In genomic region chr2:68799138-68799537, GRCh38 we compare ENCODE assay signal across 10 cellular contexts.
DNase-seq lines count a peak whose midpoint lies in the region; ATAC-seq and TF ChIP-seq lines count a peak whose summit lies in the region.
"Had no signal": no experiment of that assay in that cellular context is flagged by ENCODE, and none has a peak within 500 bp of the region (broad histone marks: within the 10 kb centered on the region; RNA-seq: fewer than 3 reads in every experiment).

No MANE protein-coding gene starts in this region.

- no peak overlapping the region for H3K4me3 ChIP-seq in naive thymus-derived CD4-positive, alpha-beta T cell (ENCODE audit: low read length)
- H3K4me3 ChIP-seq in colonic mucosa: no peak overlapping the region
- H3K4me3 ChIP-seq: heart right ventricle had no signal

- TF ChIP-seq CTCF in activated B cell treated with CpG ODN at 0.5 μM for 24 hours (IDR thresholded peaks at IDR 0.05) (no peak), colonic mucosa (IDR thresholded peaks at IDR 0.05) (no peak)

- intact Hi-C loops in activated B cell treated with CpG ODN at 0.5 μM for 24 hours (cut with micrococcal nuclease) (no loop called here), colonic mucosa (cut with DNase I) (no loop called here)
- intact Hi-C loops in naive thymus-derived CD4-positive, alpha-beta T cell (cut with micrococcal nuclease): loop anchor here in 1 of 2 donors (2.0 kb wide), 1 partner anchor 30 kb away; no protein-coding TSS in a partner anchor

- ATAC-seq in activated B cell treated with CpG ODN at 0.5 μM for 24 hours (ENCODE audit: low read depth): no peak
- ATAC-seq in naive thymus-derived CD4-positive, alpha-beta T cell: no peak
- ATAC-seq in HG02981 (IDR thresholded peaks at IDR 0.05; ENCODE audit: unreplicated experiment): no peak

- no peak overlapping the region for H3K9ac ChIP-seq in colonic mucosa (ENCODE audit: low read depth in 2 of 2, low read length in 2 of 2)

- POLR2A ChIA-PET in activated B cell treated with CpG ODN at 0.5 μM for 24 hours (lab: Charles Lee): interaction anchor here (1.1 to 15.4 kb wide), 6 partner anchors 8 to 35 kb away, joined by 3 to 156 read pairs (median 32); no protein-coding TSS in a partner anchor
- POLR2A ChIA-PET in naive thymus-derived CD4-positive, alpha-beta T cell (lab: Charles Lee): interaction anchor here (1.1 to 2.1 kb wide), 3 partner anchors 11 to 48 kb away, joined by 3 to 9 read pairs (median 6); no protein-coding TSS in a partner anchor

- H3K4me3 Mint-ChIP-seq in activated B cell treated with CpG ODN at 0.5 μM for 24 hours: no peak overlapping the region
- peak overlapping the region in 1 of 10 donors; percentile 14 for H3K4me3 Mint-ChIP-seq in naive thymus-derived CD4-positive, alpha-beta T cell

- peaks cover 17 to 52% (median 22%) of the 10 kb centered on the region in 3 experiments for H3K36me3 ChIP-seq in naive thymus-derived CD4-positive, alpha-beta T cell (ENCODE audit: control insufficient read depth in 2 of 3, insufficient read depth in 3 of 3, low read length in 3 of 3)
- no peaks in the 10 kb centered on the region for H3K36me3 ChIP-seq in colonic mucosa

- no peaks in the 10 kb centered on the region for H3K9me3 ChIP-seq in naive thymus-derived CD4-positive, alpha-beta T cell (ENCODE audit: control insufficient read depth in 2 of 3, low read length in 3 of 3)
- H3K9me3 ChIP-seq in colonic mucosa: no peaks in the 10 kb centered on the region
- H3K9me3 ChIP-seq: heart right ventricle had no signal

- H3K27ac ChIP-seq in naive thymus-derived CD4-positive, alpha-beta T cell (ENCODE audit: low read depth, low read length): no peak overlapping the region
- no peak overlapping the region for H3K27ac ChIP-seq in colonic mucosa

- peaks cover 2% of the 10 kb centered on the region for H3K9me3 Mint-ChIP-seq in activated B cell treated with CpG ODN at 0.5 μM for 24 hours
- H3K9me3 Mint-ChIP-seq in naive thymus-derived CD4-positive, alpha-beta T cell: peaks cover 0 to 5% (median 0%) of the 10 kb centered on the region in 11 donors

- H3K4me1 Mint-ChIP-seq in activated B cell treated with CpG ODN at 0.5 μM for 24 hours: peaks cover 71% of the 10 kb centered on the region
- H3K4me1 Mint-ChIP-seq in naive thymus-derived CD4-positive, alpha-beta T cell: peaks cover 45 to 67% (median 61%) of the 10 kb centered on the region in 7 donors

- peaks cover 42 to 47% of the 10 kb centered on the region in 2 donors for H3K4me1 ChIP-seq in naive thymus-derived CD4-positive, alpha-beta T cell (ENCODE audit: control insufficient read depth in 2 of 2, insufficient read depth in 2 of 2, low read length in 2 of 2)
- no peaks in the 10 kb centered on the region for H3K4me1 ChIP-seq in colonic mucosa

- H3K36me3 Mint-ChIP-seq in activated B cell treated with CpG ODN at 0.5 μM for 24 hours (ENCODE audit: low read depth): peaks cover 64% of the 10 kb centered on the region
- H3K36me3 Mint-ChIP-seq in naive thymus-derived CD4-positive, alpha-beta T cell: peaks cover 26 to 56% (median 46%) of the 10 kb centered on the region in 5 donors

- CTCF ChIA-PET in activated B cell treated with CpG ODN at 0.5 μM for 24 hours (lab: Charles Lee): interaction anchor here (1.5 kb wide), 1 partner anchor 47 kb away, joined by 5 read pairs; no protein-coding TSS in a partner anchor
- CTCF ChIA-PET in naive thymus-derived CD4-positive, alpha-beta T cell (lab: Charles Lee): interaction anchor here (3.1 kb wide), 1 partner anchor 47 kb away, joined by 11 read pairs; no protein-coding TSS in a partner anchor

- H3K27ac Mint-ChIP-seq in activated B cell treated with CpG ODN at 0.5 μM for 24 hours: peak overlapping the region; percentile 82
- H3K27ac Mint-ChIP-seq in naive thymus-derived CD4-positive, alpha-beta T cell: peak overlapping the region in 8 of 9 donors; percentile 67 to 92 (median 88)

- no peaks in the 10 kb centered on the region for H3K27me3 ChIP-seq in naive thymus-derived CD4-positive, alpha-beta T cell (ENCODE audit: control insufficient read depth in 2 of 2, insufficient read depth in 2 of 2, low read length in 2 of 2)
- no peaks in the 10 kb centered on the region for H3K27me3 ChIP-seq in colonic mucosa
- H3K27me3 ChIP-seq: heart right ventricle had no signal

- DNase-seq in NCI-H1092 treated with DMSO at 0.1 percent for 48 hours (lab: John Stamatoyannopoulos, UW) (peak; percentile 53), NCI-H1092 (lab: John Stamatoyannopoulos, UW) (no peak), NCI-H146 treated with DMSO at 0.1 percent for 48 hours (lab: John Stamatoyannopoulos, UW; ENCODE audit: unreplicated experiment) (peak; percentile 69), activated B cell treated with CpG ODN at 0.5 μM for 24 hours (no peak), colonic mucosa (no peak)
- no peak for DNase-seq in naive thymus-derived CD4-positive, alpha-beta T cell
- no peak for DNase-seq in effector CD4-positive, alpha-beta T cell
- DNase-seq: 8988T, heart right ventricle had no signal

- H3K27me3 Mint-ChIP-seq in activated B cell treated with CpG ODN at 0.5 μM for 24 hours: no peaks in the 10 kb centered on the region
- no peaks in the 10 kb centered on the region for H3K27me3 Mint-ChIP-seq in naive thymus-derived CD4-positive, alpha-beta T cell

Comparison
In these comparisons a context has a peak if more than half of its experiments do, and no peak if none do; other contexts are left out.
1. DNase-seq: peak in NCI-H1092 treated with DMSO at 0.1 percent for 48 hours (single experiment) and NCI-H146 treated with DMSO at 0.1 percent for 48 hours (single experiment); none in NCI-H1092 (single experiment), activated B cell treated with CpG ODN at 0.5 μM for 24 hours (single experiment), naive thymus-derived CD4-positive, alpha-beta T cell (0 of 9), effector CD4-positive, alpha-beta T cell (single experiment) and colonic mucosa (single experiment).